In genomic region chr1:5943373-5944068, GRCh38 we compare ENCODE assay signal across 11 cellular contexts.
"Had no signal": no experiment of that assay in that cellular context is flagged by ENCODE, and none has a peak within 500 bp of the region (broad histone marks: within the 10 kb centered on the region; RNA-seq: fewer than 3 reads in every experiment).

No MANE protein-coding gene starts in this region.

- H3K27me3 Mint-ChIP-seq: activated naive CD8-positive, alpha-beta T cell treated with anti-CD3 and anti-CD28 coated beads, Interleukin-2, amount 50 U/mL, for 24 hours had no signal

- H3K4me1 Mint-ChIP-seq: activated naive CD8-positive, alpha-beta T cell treated with anti-CD3 and anti-CD28 coated beads, Interleukin-2, amount 50 U/mL, for 24 hours; endodermal cell; mesothelial cell of epicardium; stimulated activated effector memory CD8-positive, alpha-beta T cell treated with anti-CD3 and anti-CD28 coated beads, Interleukin-12 subunit alpha, Interleukin-12 subunit beta, amount 100 ng/mL, for 72 hours had no signal

- H3K4me3 Mint-ChIP-seq: activated naive CD8-positive, alpha-beta T cell treated with anti-CD3 and anti-CD28 coated beads, Interleukin-2, amount 50 U/mL, for 24 hours; endodermal cell; mesothelial cell of epicardium; stimulated activated effector memory CD8-positive, alpha-beta T cell treated with anti-CD3 and anti-CD28 coated beads, Interleukin-12 subunit alpha, Interleukin-12 subunit beta, amount 100 ng/mL, for 72 hours had no signal

- H3K27ac Mint-ChIP-seq: activated naive CD8-positive, alpha-beta T cell treated with anti-CD3 and anti-CD28 coated beads, Interleukin-2, amount 50 U/mL, for 24 hours; endodermal cell; mesothelial cell of epicardium; stimulated activated effector memory CD8-positive, alpha-beta T cell treated with anti-CD3 and anti-CD28 coated beads, Interleukin-12 subunit alpha, Interleukin-12 subunit beta, amount 100 ng/mL, for 72 hours had no signal

- H3K9me3 Mint-ChIP-seq: activated naive CD8-positive, alpha-beta T cell treated with anti-CD3 and anti-CD28 coated beads, Interleukin-2, amount 50 U/mL, for 24 hours; endodermal cell; stimulated activated effector memory CD8-positive, alpha-beta T cell treated with anti-CD3 and anti-CD28 coated beads, Interleukin-12 subunit alpha, Interleukin-12 subunit beta, amount 100 ng/mL, for 72 hours had no signal

- DNase-seq: activated CD4-positive, alpha-beta T cell treated with anti-CD3 and anti-CD28 coated beads, Interleukin-2, amount 50 U/mL, for 1 hour; activated CD4-positive, CD25-positive, alpha-beta regulatory T cell; activated naive CD4-positive, alpha-beta T cell treated with Interleukin-2 at 50 U/mL for 16 hours; activated naive CD8-positive, alpha-beta T cell treated with anti-CD3 and anti-CD28 coated beads, Interleukin-2, amount 50 U/mL, for 24 hours; endodermal cell; erythroblast; retina; small intestine had no signal

- ATAC-seq: activated naive CD8-positive, alpha-beta T cell treated with anti-CD3 and anti-CD28 coated beads, Interleukin-2, amount 50 U/mL, for 24 hours; SK-N-SH treated with all-trans-retinoic acid at 6 μM for 48 hours; stimulated activated effector memory CD8-positive, alpha-beta T cell treated with anti-CD3 and anti-CD28 coated beads, Interleukin-12 subunit alpha, Interleukin-12 subunit beta, amount 100 ng/mL, for 72 hours had no signal
